ENCODE assay signal across 1 cellular context in genomic region chr15:62035256-62035908, GRCh38.
TF ChIP-seq lines count a peak whose summit lies in the region.

No MANE protein-coding gene starts in this region.

TF ChIP-seq in A549, 52 proteins besides CTCF, POLR2A, EP300 and RAD21 (continued from another document):
- TF ChIP-seq, protein P1, sequence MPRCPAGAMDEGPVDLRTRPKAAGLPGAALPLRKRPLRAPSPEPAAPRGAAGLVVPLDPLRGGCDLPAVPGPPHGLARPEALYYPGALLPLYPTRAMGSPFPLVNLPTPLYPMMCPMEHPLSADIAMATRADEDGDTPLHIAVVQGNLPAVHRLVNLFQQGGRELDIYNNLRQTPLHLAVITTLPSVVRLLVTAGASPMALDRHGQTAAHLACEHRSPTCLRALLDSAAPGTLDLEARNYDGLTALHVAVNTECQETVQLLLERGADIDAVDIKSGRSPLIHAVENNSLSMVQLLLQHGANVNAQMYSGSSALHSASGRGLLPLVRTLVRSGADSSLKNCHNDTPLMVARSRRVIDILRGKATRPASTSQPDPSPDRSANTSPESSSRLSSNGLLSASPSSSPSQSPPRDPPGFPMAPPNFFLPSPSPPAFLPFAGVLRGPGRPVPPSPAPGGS (IDR thresholded peaks at IDR 0.05): no peak
- TF ChIP-seq RARB (CRISPR knock-in tag; IDR thresholded peaks at IDR 0.05) (no peak), NFE2L2 (conservative IDR thresholded peaks at IDR 0.05; ENCODE audit: low read length) (no peak), ZFP36 (IDR thresholded peaks at IDR 0.05; ENCODE audit: borderline replicate concordance, partially characterized antibody) (no peak), JUNB (IDR thresholded peaks at IDR 0.05) (no peak), USF2 (IDR thresholded peaks at IDR 0.05) (no peak), SMC3 (IDR thresholded peaks at IDR 0.05) (no peak), RCOR1 (IDR thresholded peaks at IDR 0.05; ENCODE audit: low read depth, low read length) (no peak), HOXB5 (CRISPR knock-in tag; IDR thresholded peaks at IDR 0.05) (no peak), HOXB13 (CRISPR knock-in tag; IDR thresholded peaks at IDR 0.05; ENCODE audit: low read depth) (no peak), ATOH8 (CRISPR knock-in tag; IDR thresholded peaks at IDR 0.05; ENCODE audit: low read depth) (no peak), RNF2 (IDR thresholded peaks at IDR 0.05; ENCODE audit: borderline replicate concordance, low read depth) (no peak), CBX8 (IDR thresholded peaks at IDR 0.05) (no peak), SREBF2 (IDR thresholded peaks at IDR 0.05) (no peak), TP53 (CRISPR knock-in tag; IDR thresholded peaks at IDR 0.05) (no peak)
TF ChIP-seq in A549: peak in this region for 0.
